1 cellular context compared by ENCODE assay signal in the genomic region with DNA sequence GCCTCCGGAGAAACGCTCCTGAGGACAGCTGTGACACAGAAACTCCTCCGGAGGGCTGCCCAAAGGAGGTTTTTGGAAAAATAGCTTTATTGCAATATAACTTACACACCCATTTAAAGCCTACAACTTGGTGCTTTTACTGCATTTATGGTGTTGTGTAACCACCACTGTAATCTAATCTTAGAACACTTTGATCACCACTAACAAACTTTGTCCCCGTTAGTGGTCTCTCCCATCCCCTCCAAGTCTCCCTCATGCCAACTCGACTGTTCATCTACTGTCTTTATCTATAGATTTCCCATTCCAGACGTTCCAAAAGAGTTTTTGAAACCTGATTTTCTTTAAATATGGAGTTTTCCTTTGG.
TF ChIP-seq lines count a peak whose summit lies in the region.

No MANE protein-coding gene starts in this region.

TF ChIP-seq in K562, 482 proteins besides CTCF, POLR2A, EP300 and RAD21:
- TF ChIP-seq FOSL1 (tag; conservative IDR thresholded peaks at IDR 0.05) (peak; percentile 18; the same call in 1 of the 2 replicates), SREBF1 (IDR thresholded peaks at IDR 0.05; ENCODE audit: borderline replicate concordance, low read depth, low read length) (no peak), CEBPB (tag; IDR thresholded peaks at IDR 0.05) (peak; percentile 57)
- TF ChIP-seq, protein P1, sequence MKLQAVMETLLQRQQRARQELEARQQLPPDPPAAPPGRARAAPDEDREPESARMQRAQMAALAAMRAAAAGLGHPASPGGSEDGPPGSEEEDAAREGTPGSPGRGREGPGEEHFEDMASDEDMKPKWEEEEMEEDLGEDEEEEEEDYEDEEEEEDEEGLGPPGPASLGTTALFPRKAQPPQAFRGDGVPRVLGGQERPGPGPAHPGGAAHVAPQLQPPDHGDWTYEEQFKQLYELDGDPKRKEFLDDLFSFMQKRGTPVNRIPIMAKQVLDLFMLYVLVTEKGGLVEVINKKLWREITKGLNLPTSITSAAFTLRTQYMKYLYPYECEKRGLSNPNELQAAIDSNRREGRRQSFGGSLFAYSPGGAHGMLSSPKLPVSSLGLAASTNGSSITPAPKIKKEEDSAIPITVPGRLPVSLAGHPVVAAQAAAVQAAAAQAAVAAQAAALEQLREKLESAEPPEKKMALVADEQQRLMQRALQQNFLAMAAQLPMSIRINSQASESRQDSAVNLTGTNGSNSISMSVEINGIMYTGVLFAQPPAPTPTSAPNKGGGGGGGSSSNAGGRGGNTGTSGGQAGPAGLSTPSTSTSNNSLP (IDR thresholded peaks at IDR 0.05; ENCODE audit: borderline replicate concordance, low read depth, low read length): no peak
TF ChIP-seq in K562: peak in this region for 2.
